ENCODE assay signal across 8 cellular contexts in the genomic region with DNA sequence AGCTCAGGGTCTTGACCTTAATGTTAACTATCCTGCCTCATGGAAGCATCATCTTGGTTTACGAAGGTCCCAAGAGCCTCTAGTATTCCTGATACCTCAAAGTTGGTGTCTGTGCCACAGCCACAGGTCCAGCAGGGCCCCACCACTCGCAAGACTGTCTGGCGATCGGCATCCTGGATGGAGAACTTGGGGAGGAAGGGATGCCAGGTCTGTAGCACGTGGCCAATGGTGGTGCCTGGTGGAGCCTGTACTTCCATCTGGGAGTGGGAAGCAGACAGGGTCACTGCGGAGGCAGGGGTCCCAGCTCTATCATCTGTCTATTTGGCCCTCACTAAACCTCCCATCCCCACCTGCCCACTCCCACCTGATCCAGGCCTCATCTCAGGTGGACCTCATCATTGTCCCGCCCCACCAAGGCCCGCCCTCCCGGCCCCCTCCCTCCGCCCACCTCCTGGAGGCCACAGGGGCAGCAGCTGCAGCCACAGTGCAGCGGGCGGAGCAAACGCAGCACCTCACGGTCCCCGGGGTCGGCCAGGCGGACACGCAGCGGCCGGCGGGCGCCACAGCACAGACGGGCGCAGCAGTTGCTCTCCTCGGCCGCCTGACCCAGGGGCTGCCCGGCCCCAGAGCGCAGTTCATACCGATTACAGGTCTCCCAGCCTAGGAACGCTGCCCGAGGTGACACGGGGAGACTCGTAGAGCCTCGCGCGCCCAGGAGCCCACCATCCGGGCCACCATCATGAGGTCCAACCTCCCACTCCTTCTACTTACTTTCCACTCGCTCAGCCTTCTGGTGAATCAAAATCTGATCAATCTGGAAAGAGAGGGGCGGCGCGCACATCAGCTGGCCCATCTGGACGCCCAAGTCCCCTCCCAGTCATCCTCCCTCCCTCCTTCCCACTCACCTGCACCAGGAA. TPM values are rescaled to one million over a fixed set of nuclear protein-coding genes. Genes with fewer than 3 reads are reported as not detected.
A peak's percentile ranks its signal among the peaks of the same experiment; 100 is the strongest.
DNase-seq lines count a peak whose midpoint lies in the region; TF ChIP-seq lines count a peak whose summit lies in the region.

No MANE protein-coding gene starts in this region.

- TF ChIP-seq POLR2A in prostate gland (IDR thresholded peaks at IDR 0.05), result no peak

- H3K9ac ChIP-seq in ES-I3 (ENCODE audit: low read depth, low read length) (peak overlapping the region; percentile 78; the same call in 1 of the 2 replicates), fibroblast of lung (ENCODE audit: insufficient read depth, low read length) (peak overlapping the region; percentile 80)

- H2AFZ ChIP-seq in fibroblast of lung (ENCODE audit: low read length), result no peak overlapping the region

- intact Hi-C loops in prostate gland (cut with DNase I), result loop anchor here (5.0 kb wide), 1 partner anchor 41 kb away; a partner anchor contains a TSS

- H3K79me2 ChIP-seq in fibroblast of lung (ENCODE audit: control insufficient read depth, insufficient read depth, low read length), result no peaks in the 10 kb centered on the region

- 56% methylated on average over 41 of the region's 42 CpGs for WGBS in prostate gland

- peak overlapping the region; percentile 92 for H3K4me2 ChIP-seq in fibroblast of lung (ENCODE audit: extremely low read depth, insufficient read depth, low read length)

- H3K9me3 ChIP-seq in ES-I3 (ENCODE audit: control insufficient read depth, insufficient read depth, low read length), result no peaks in the 10 kb centered on the region
- H3K9me3 ChIP-seq in SJSA1 (replicated peaks), result no peaks in the 10 kb centered on the region
- no peaks in the 10 kb centered on the region for H3K9me3 ChIP-seq in fibroblast of lung (ENCODE audit: control insufficient read depth, insufficient read depth, low read depth, low read length)
- no peaks in the 10 kb centered on the region for H3K9me3 ChIP-seq in prostate gland

- H3K27ac ChIP-seq in SJSA1 (no peak overlapping the region), fibroblast of lung (ENCODE audit: insufficient read depth, low read length) (no peak overlapping the region), prostate gland (peak overlapping the region in 1 of 2 donors; percentile 74)

- no peak for TF ChIP-seq CTCF in fibroblast of lung (conservative IDR thresholded peaks at IDR 0.05 in 1 of 2, IDR thresholded peaks at IDR 0.05 in 1 of 2; ENCODE audit: low read depth in 1 of 2, low read length in 2 of 2)
- TF ChIP-seq CTCF in prostate gland (IDR thresholded peaks at IDR 0.05), result no peak

- peaks cover 3% of the 10 kb centered on the region; the same call in 1 of the 2 replicates for H3K36me3 ChIP-seq in ES-I3 (ENCODE audit: insufficient read depth, low read length)
- H3K36me3 ChIP-seq in SJSA1, result peaks cover 12% of the 10 kb centered on the region
- H3K36me3 ChIP-seq in fibroblast of lung (ENCODE audit: control insufficient read depth, insufficient read depth, low read length), result peaks cover 15% of the 10 kb centered on the region
- peaks cover 0 to 10% of the 10 kb centered on the region in 2 donors for H3K36me3 ChIP-seq in prostate gland

- H3K27me3 ChIP-seq in SJSA1 (replicated peaks) (no peaks in the 10 kb centered on the region), fibroblast of lung (ENCODE audit: control insufficient read depth, insufficient read depth, low read length) (no peaks in the 10 kb centered on the region), prostate gland (replicated peaks; ENCODE audit: insufficient read depth) (no peaks in the 10 kb centered on the region)

- no peak for DNase-seq in SJSA1 (ENCODE audit: low read depth in 1 of 2, low spot score in 2 of 2)
- DNase-seq in fibroblast of lung (ENCODE audit: low read depth in 2 of 2), result no peak
- DNase-seq in prostate gland (ENCODE audit: low spot score), result no peak
- DNase-seq in NCI-H1417 treated with DMSO at 0.1 percent for 48 hours (lab: John Stamatoyannopoulos, UW), result no peak
- DNase-seq in NCI-H2227 treated with DMSO at 0.1 percent for 48 hours (lab: John Stamatoyannopoulos, UW), result no peak
- no peak for DNase-seq in NCI-H2107 (lab: John Stamatoyannopoulos, UW)
- DNase-seq in 8988T, result no peak

- H3K4me1 ChIP-seq in ES-I3 (ENCODE audit: insufficient read depth, low read length), result peaks cover 6% of the 10 kb centered on the region; the same call in 1 of the 2 replicates
- H3K4me1 ChIP-seq in SJSA1 (replicated peaks), result peaks cover 15% of the 10 kb centered on the region
- peaks cover 3% of the 10 kb centered on the region for H3K4me1 ChIP-seq in fibroblast of lung (ENCODE audit: control insufficient read depth, extremely low read depth, insufficient read depth, low read length)
- H3K4me1 ChIP-seq in prostate gland (replicated peaks), result no peaks in the 10 kb centered on the region

- H3K4me3 ChIP-seq in SJSA1 (peak overlapping the region; percentile 56), fibroblast of lung (replicated peaks in 1 of 4; ENCODE audit: control extremely low read depth in 1 of 4, insufficient read depth in 1 of 4, low read depth in 3 of 4, low read length in 4 of 4) (peak overlapping the region; percentile 54 to 96 (median 80)), prostate gland (peak overlapping the region; percentile 48 to 62)

- H4K20me1 ChIP-seq in fibroblast of lung (ENCODE audit: control insufficient read depth, extremely low read depth, insufficient read depth, low read length), result no peaks in the 10 kb centered on the region

RNA-seq across cellular contexts. Expression of a gene that starts 1.4 kb away (rescaled TPM):
- 13.3 and 14.2 TPM in 2 replicates for total RNA-seq in SJSA1 (2014; rRNA removed; shearing (Covaris generic))
- total RNA-seq in fibroblast of lung (18.7 and 25.4 TPM in 2 replicates), prostate gland (10 to 100 TPM; 25.8 to 26.4 TPM)
- polyA plus RNA-seq in fibroblast of lung, result 39.1 and 42.1 TPM in 2 replicates
- polyA plus RNA-seq in fibroblast of lung (2012), result 91.0 and 92.4 TPM in 2 replicates
- polyA minus RNA-seq in fibroblast of lung (ENCODE audit: low replicate concordance), result 144 and 161 TPM in 2 replicates

RNA-seq across cellular contexts. Expression of a gene that starts 10.9 kb away (rescaled TPM):
- 24.7 and 28.8 TPM in 2 replicates for total RNA-seq in SJSA1 (2014; rRNA removed; shearing (Covaris generic))
- total RNA-seq in fibroblast of lung, result 206 and 212 TPM in 2 replicates
- polyA plus RNA-seq in fibroblast of lung, result 59.1 and 78.7 TPM in 2 replicates
- polyA plus RNA-seq in fibroblast of lung (2012), result 125 and 135 TPM in 2 replicates
- polyA minus RNA-seq in fibroblast of lung (ENCODE audit: low replicate concordance), result 55.8 and 63.2 TPM in 2 replicates
- total RNA-seq in prostate gland, result 100 to 1,000 TPM in 1 of 2 donors, 10 to 100 TPM in 1; 63.0 to 192 TPM

RNA-seq across cellular contexts. Expression of a gene that starts 12.1 kb away (rescaled TPM):
- not detected in 2 replicates for total RNA-seq in SJSA1 (2014; rRNA removed; shearing (Covaris generic))
- total RNA-seq in fibroblast of lung (0.66 and 1.0 TPM in 2 replicates), prostate gland (10 to 100 TPM in 1 of 2 donors, 1 to 10 TPM in 1; 9.9 to 28.4 TPM)
- 0.15 and 0.20 TPM in 2 replicates for polyA plus RNA-seq in fibroblast of lung
- polyA plus RNA-seq in fibroblast of lung (2012), result 0.13 and 0.29 TPM in 2 replicates
- polyA minus RNA-seq in fibroblast of lung (ENCODE audit: low replicate concordance), result 0.24 and 0.48 TPM in 2 replicates

RNA-seq across cellular contexts. Expression of a gene that starts 14.7 kb away (rescaled TPM):
- 2.2 and 3.9 TPM in 2 replicates for total RNA-seq in SJSA1 (2014; rRNA removed; shearing (Covaris generic))
- 5.1 and 12.1 TPM in 2 replicates for total RNA-seq in fibroblast of lung
- 7.3 and 10.0 TPM in 2 replicates for polyA plus RNA-seq in fibroblast of lung
- polyA plus RNA-seq in fibroblast of lung (2012), result 34.7 and 35.4 TPM in 2 replicates
- polyA minus RNA-seq in fibroblast of lung (ENCODE audit: low replicate concordance), result 40.1 and 70.6 TPM in 2 replicates
- total RNA-seq in prostate gland, result 10 to 100 TPM in 1 of 2 donors, 1 to 10 TPM in 1; 8.6 to 16.2 TPM

RNA-seq across cellular contexts. Expression of a gene that starts 27.2 kb away (rescaled TPM):
- total RNA-seq in SJSA1 (2014; rRNA removed; shearing (Covaris generic)), result not detected in 2 replicates
- total RNA-seq in fibroblast of lung (not detected in 2 replicates), prostate gland (1 to 10 TPM in 1 of 2 donors, not detected in 1; 3.6 TPM)
- not detected in 2 replicates for polyA plus RNA-seq in fibroblast of lung
- polyA plus RNA-seq in fibroblast of lung (2012), result not detected in 2 replicates
- polyA minus RNA-seq in fibroblast of lung (ENCODE audit: low replicate concordance), result not detected in 2 replicates
